32 cellular contexts compared by ENCODE assay signal in the genomic region with DNA sequence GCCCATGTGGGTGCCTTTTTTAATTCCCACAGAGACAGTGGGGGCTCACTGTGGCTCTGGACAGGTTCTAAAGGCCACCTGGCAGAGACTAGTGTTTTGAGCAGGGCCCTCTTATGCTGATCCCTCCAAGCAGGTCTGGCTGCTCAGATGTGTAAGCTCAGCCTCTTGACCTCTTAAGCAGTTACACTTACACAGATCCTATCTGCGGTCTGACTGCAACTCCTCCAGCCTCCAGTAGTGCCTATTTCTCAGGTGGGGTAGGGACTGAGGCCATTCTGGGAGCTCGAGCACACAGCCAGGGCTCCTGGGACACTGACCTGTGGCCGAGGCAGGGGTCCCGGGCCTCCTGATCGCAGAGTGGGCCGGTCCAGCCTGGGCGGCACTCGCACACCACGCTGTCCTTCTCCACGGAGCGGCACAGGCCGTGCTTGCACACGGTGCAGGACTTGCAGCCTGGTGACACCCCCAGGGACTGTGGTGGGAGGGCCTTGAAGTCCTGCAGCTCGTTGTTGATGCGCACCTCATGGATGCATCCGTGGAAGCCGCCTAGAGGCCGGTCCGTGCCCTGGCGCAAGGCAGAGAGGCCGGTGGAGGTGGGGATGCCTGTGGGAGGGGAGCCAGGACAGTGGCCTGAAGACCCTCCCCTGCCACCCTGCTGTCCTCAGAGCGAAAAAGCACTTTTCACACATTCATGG.
DNase-seq lines count a peak whose midpoint lies in the region; ATAC-seq, FAIRE-seq and TF ChIP-seq lines count a peak whose summit lies in the region.
"Had no signal": no experiment of that assay in that cellular context is flagged by ENCODE, and none has a peak within 500 bp of the region (broad histone marks: within the 10 kb centered on the region; RNA-seq: fewer than 3 reads in every experiment).

No MANE protein-coding gene starts in this region.

- CTCF ChIA-PET in A549 (lab: Yijun Ruan, JAX) (interaction anchor here (1.8 kb wide), 1 partner anchor 8 kb away, joined by 5 read pairs; no protein-coding TSS in a partner anchor), HCT116 (lab: Charles Lee) (no interaction called here)

- H3K9me3 ChIP-seq in A549 (no peaks in the 10 kb centered on the region), HCT116 (ENCODE audit: control insufficient read depth in 1 of 2, insufficient read depth in 1 of 2, low read depth in 1 of 2, low read length in 2 of 2) (no peaks in the 10 kb centered on the region)
- H3K9me3 ChIP-seq: gastrocnemius medialis, left lung, neutrophil, tibial artery had no signal

- intact Hi-C loops in HCT116 (cut with micrococcal nuclease), result no loop called here

- WGBS in A549 (ENCODE audit: missing lambda C conversion rate), result 97% methylated on average over 15 of the region's 22 CpGs

- H3K4me3 Mint-ChIP-seq in activated naive CD8-positive, alpha-beta T cell treated with anti-CD3 and anti-CD28 coated beads, Interleukin-2, amount 50 U/mL, for 24 hours, result no peak overlapping the region
- H3K4me3 Mint-ChIP-seq: B cell; CD8-positive, alpha-beta memory T cell had no signal

- no peak for TF ChIP-seq EP300 in A549 (IDR thresholded peaks at IDR 0.05)

- H3K27ac ChIP-seq in A549, result no peak overlapping the region
- no peak overlapping the region for H3K27ac ChIP-seq in HCT116 (ENCODE audit: low read depth, low read length)
- H3K27ac ChIP-seq: dorsolateral prefrontal cortex, gastrocnemius medialis, left lung, neutrophil, RWPE1, tibial artery had no signal

- no peaks in the 10 kb centered on the region for H3K9me3 Mint-ChIP-seq in activated naive CD8-positive, alpha-beta T cell treated with anti-CD3 and anti-CD28 coated beads, Interleukin-2, amount 50 U/mL, for 24 hours
- H3K9me3 Mint-ChIP-seq: CD8-positive, alpha-beta memory T cell had no signal

- TF ChIP-seq RAD21 in A549 (conservative IDR thresholded peaks at IDR 0.05 in 1 of 2, IDR thresholded peaks at IDR 0.05 in 1 of 2) (no peak), HCT116 (IDR thresholded peaks at IDR 0.05; ENCODE audit: low read depth) (no peak)

- no peaks in the 10 kb centered on the region for H3K9me2 ChIP-seq in HCT116 (ENCODE audit: insufficient read depth)

- no peak overlapping the region for H3K9ac ChIP-seq in HCT116 (ENCODE audit: low read length)

- no peak overlapping the region for H2AFZ ChIP-seq in HCT116 (ENCODE audit: low read depth, low read length, poor library complexity, severe bottlenecking)

- TF ChIP-seq POLR2A in A549 (IDR thresholded peaks at IDR 0.05; ENCODE audit: low read length) (no peak), HCT116 (IDR thresholded peaks at IDR 0.05; ENCODE audit: borderline replicate concordance, extremely low read depth, insufficient read depth, insufficient read length) (no peak)

- H4K20me1 ChIP-seq in HCT116 (ENCODE audit: insufficient read depth), result no peaks in the 10 kb centered on the region

- POLR2A ChIA-PET in A549 (lab: Yijun Ruan, JAX) (no interaction called here), HCT116 (lab: Charles Lee) (no interaction called here)

- H3K4me1 Mint-ChIP-seq in activated naive CD8-positive, alpha-beta T cell treated with anti-CD3 and anti-CD28 coated beads, Interleukin-2, amount 50 U/mL, for 24 hours, result no peaks in the 10 kb centered on the region
- H3K4me1 Mint-ChIP-seq: B cell; CD8-positive, alpha-beta memory T cell had no signal

- no peak overlapping the region for H3K27ac Mint-ChIP-seq in activated naive CD8-positive, alpha-beta T cell treated with anti-CD3 and anti-CD28 coated beads, Interleukin-2, amount 50 U/mL, for 24 hours
- H3K27ac Mint-ChIP-seq: B cell, progenitor cell of endocrine pancreas had no signal

- ATAC-seq in A549 (peak; percentile 32 to 40; a peak in 4 of 6 replicates), HCT116 (peak; percentile 56), GM18907 (IDR thresholded peaks at IDR 0.05; ENCODE audit: unreplicated experiment) (no peak), GM18870 (IDR thresholded peaks at IDR 0.05; ENCODE audit: unreplicated experiment) (no peak)
- ATAC-seq in activated naive CD8-positive, alpha-beta T cell treated with anti-CD3 and anti-CD28 coated beads, Interleukin-2, amount 50 U/mL, for 24 hours, result no peak
- ATAC-seq: gastrocnemius medialis, left lung, sciatic nerve had no signal

- H3K4me1 ChIP-seq in A549 (no peaks in the 10 kb centered on the region), HCT116 (ENCODE audit: control insufficient read depth in 1 of 2, insufficient read depth in 2 of 2, low read length in 2 of 2) (no peaks in the 10 kb centered on the region)
- H3K4me1 ChIP-seq: gastrocnemius medialis, left lung, tibial artery had no signal

- no TSS peak for BruUV-seq in HCT116 (replicated peaks; lab: Mats Ljungman, UMichigan)

- H3K36me3 Mint-ChIP-seq in activated naive CD8-positive, alpha-beta T cell treated with anti-CD3 and anti-CD28 coated beads, Interleukin-2, amount 50 U/mL, for 24 hours (ENCODE audit: low read depth), result no peaks in the 10 kb centered on the region
- H3K36me3 Mint-ChIP-seq: CD8-positive, alpha-beta memory T cell had no signal

- peaks cover under 1% of the 10 kb centered on the region for H3K27me3 Mint-ChIP-seq in activated naive CD8-positive, alpha-beta T cell treated with anti-CD3 and anti-CD28 coated beads, Interleukin-2, amount 50 U/mL, for 24 hours
- H3K27me3 Mint-ChIP-seq: B cell, progenitor cell of endocrine pancreas had no signal

- H3K27me3 ChIP-seq in HCT116 (ENCODE audit: insufficient read depth, low read length), result no peaks in the 10 kb centered on the region; the same call in 1 of the 2 replicates
- H3K27me3 ChIP-seq: gastrocnemius medialis, left lung, neutrophil, tibial artery had no signal

- no peak for FAIRE-seq in A549 (lab: Jason Lieb, UNC)
- FAIRE-seq in frontal cortex (lab: Jason Lieb, UNC), result no peak
- FAIRE-seq: GM18507 had no signal

- TF ChIP-seq CTCF in A549 (IDR thresholded peaks at IDR 0.05), result no peak
- TF ChIP-seq CTCF in HCT116 (IDR thresholded peaks at IDR 0.05 in 2 of 3, conservative IDR thresholded peaks at IDR 0.05 in 1 of 3; ENCODE audit: borderline replicate concordance in 1 of 3, insufficient read depth in 1 of 3, low read depth in 2 of 3, low read length in 2 of 3), result no peak

- H3K4me3 ChIP-seq in A549 (no peak overlapping the region), HCT116 (replicated peaks in 1 of 2; ENCODE audit: low read depth in 1 of 2, low read length in 2 of 2) (no peak overlapping the region)
- H3K4me3 ChIP-seq: dorsolateral prefrontal cortex, gastrocnemius medialis, left lung, tibial artery had no signal

- H3K4me2 ChIP-seq in A549 (no peak overlapping the region), HCT116 (ENCODE audit: low read length) (no peak overlapping the region)

- H3K36me3 ChIP-seq in HCT116 (ENCODE audit: control insufficient read depth in 1 of 2, insufficient read depth in 2 of 2, low read length in 2 of 2), result no peaks in the 10 kb centered on the region
- H3K36me3 ChIP-seq: gastrocnemius medialis, left lung, neutrophil had no signal

- H3K79me2 ChIP-seq in HCT116 (ENCODE audit: insufficient read depth, low read length), result no peaks in the 10 kb centered on the region

- RAD21 ChIA-PET in HCT116 (lab: Charles Lee; ENCODE audit: low non-redundant PET in 1 of 2, low total read pairs in 2 of 2, uncharacterized antibody in 2 of 2, unreplicated experiment in 2 of 2), result no interaction called here

- DNase-seq in A549 (ENCODE audit: low read depth in 1 of 2, low spot score in 1 of 2) (no peak), HCT116 (ENCODE audit: low read depth, low spot score) (no peak), ecto neural progenitor cell (ENCODE audit: low spot score) (peak; percentile 74), islet precursor cell (peak; percentile 80), frontal cortex (ENCODE audit: low spot score in 2 of 2) (no peak)
- DNase-seq in activated naive CD8-positive, alpha-beta T cell treated with anti-CD3 and anti-CD28 coated beads, Interleukin-2, amount 50 U/mL, for 24 hours, result no peak
- DNase-seq: ACHN; activated CD4-positive, alpha-beta T cell treated with anti-CD3 and anti-CD28 coated beads, Interleukin-2, amount 50 U/mL, for 48 hours; activated CD4-positive, CD25-positive, alpha-beta regulatory T cell treated with anti-CD3 and anti-CD28 coated beads, Interleukin-2, amount 50 U/mL, for 72 hours; activated naive CD4-positive, alpha-beta T cell; CD8-positive, alpha-beta memory T cell; dorsolateral prefrontal cortex; gastrocnemius medialis; HCEC 1CT; KBM-7; NCI-H1092 treated with DMSO at 0.1 percent for 48 hours; NCI-H1694 treated with DMSO at 0.1 percent for 48 hours; NCI-H446; NCI-H774; stimulated activated CD4-positive, alpha-beta T cell treated with anti-CD3 and anti-CD28 coated beads, Interleukin-12 subunit alpha, Interleukin-12 subunit beta, amount 100 ng/mL, for 4 hours; stimulated activated CD4-positive, alpha-beta T cell treated with anti-CD3 and anti-CD28 coated beads, Interleukin-4, amount 100 ng/mL, for 1 hour; T-helper 1 cell had no signal

TF ChIP-seq in A549, 52 proteins besides CTCF, POLR2A, EP300 and RAD21 (continues in another document):
- TF ChIP-seq, protein P1, sequence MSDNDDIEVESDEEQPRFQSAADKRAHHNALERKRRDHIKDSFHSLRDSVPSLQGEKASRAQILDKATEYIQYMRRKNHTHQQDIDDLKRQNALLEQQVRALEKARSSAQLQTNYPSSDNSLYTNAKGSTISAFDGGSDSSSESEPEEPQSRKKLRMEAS (IDR thresholded peaks at IDR 0.05), result no peak
- TF ChIP-seq SREBF2 (IDR thresholded peaks at IDR 0.05), result no peak
- TF ChIP-seq, protein P2, sequence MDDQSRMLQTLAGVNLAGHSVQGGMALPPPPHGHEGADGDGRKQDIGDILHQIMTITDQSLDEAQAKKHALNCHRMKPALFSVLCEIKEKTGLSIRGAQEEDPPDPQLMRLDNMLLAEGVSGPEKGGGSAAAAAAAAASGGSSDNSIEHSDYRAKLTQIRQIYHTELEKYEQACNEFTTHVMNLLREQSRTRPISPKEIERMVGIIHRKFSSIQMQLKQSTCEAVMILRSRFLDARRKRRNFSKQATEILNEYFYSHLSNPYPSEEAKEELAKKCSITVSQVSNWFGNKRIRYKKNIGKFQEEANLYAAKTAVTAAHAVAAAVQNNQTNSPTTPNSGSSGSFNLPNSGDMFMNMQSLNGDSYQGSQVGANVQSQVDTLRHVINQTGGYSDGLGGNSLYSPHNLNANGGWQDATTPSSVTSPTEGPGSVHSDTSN (IDR thresholded peaks at IDR 0.05), result no peak

TF ChIP-seq in HCT116, 20 proteins besides CTCF, POLR2A, EP300 and RAD21 (continues in another document):
- TF ChIP-seq EZH2phosphoT487 (IDR thresholded peaks at IDR 0.05; ENCODE audit: borderline replicate concordance) (no peak), CEBPB (IDR thresholded peaks at IDR 0.05; ENCODE audit: low read depth) (no peak), TCF7L2 (IDR thresholded peaks at IDR 0.05; ENCODE audit: borderline replicate concordance, extremely low read depth, insufficient read depth, insufficient read length) (no peak)
- TF ChIP-seq, protein P1 (IDR thresholded peaks at IDR 0.05), result no peak

Comparison
In these comparisons a context has a peak if more than half of its experiments do, and no peak if none do; other contexts are left out.
1. ATAC-seq: peak in A549 (2 of 2) and HCT116 (single experiment); none in GM18907 (single experiment), GM18870 (single experiment) and activated naive CD8-positive, alpha-beta T cell treated with anti-CD3 and anti-CD28 coated beads, Interleukin-2, amount 50 U/mL, for 24 hours (single experiment).
2. DNase-seq: peak in ecto neural progenitor cell (single experiment) and islet precursor cell (single experiment); none in A549 (0 of 2), HCT116 (single experiment), frontal cortex (0 of 2) and activated naive CD8-positive, alpha-beta T cell treated with anti-CD3 and anti-CD28 coated beads, Interleukin-2, amount 50 U/mL, for 24 hours (single experiment).